Comparison of ENCODE assay signal across 18 cellular contexts in genomic region chr11:47460571-47461235, GRCh38. TPM values are rescaled to one million over a fixed set of nuclear protein-coding genes. Genes with fewer than 3 reads are reported as not detected.
DNase-seq lines count a peak whose midpoint lies in the region; ATAC-seq and TF ChIP-seq lines count a peak whose summit lies in the region.
"Had no signal": no experiment of that assay in that cellular context is flagged by ENCODE, and none has a peak within 500 bp of the region (broad histone marks: within the 10 kb centered on the region; RNA-seq: fewer than 3 reads in every experiment).

No MANE protein-coding gene starts in this region.

- POLR2A ChIA-PET in OCI-LY7 (lab: Charles Lee) (interaction anchor here (0.6 kb wide), 1 partner anchor 253 kb away, joined by 4 read pairs; no protein-coding TSS in a partner anchor), HEK293T (lab: Yijun Ruan, JAX) (no interaction called here)

- no peak overlapping the region for H3K4me3 ChIP-seq in OCI-LY7 (ENCODE audit: low read depth, low read length, poor library complexity, severe bottlenecking)
- H3K4me3 ChIP-seq: PC-9 had no signal

- TSS peak; percentile 36 for BruUV-seq in OCI-LY7 (replicated peaks; lab: Mats Ljungman, UMichigan)

- no peaks in the 10 kb centered on the region for H3K9me3 ChIP-seq in OCI-LY7 (ENCODE audit: low read length)
- H3K9me3 ChIP-seq: Caco-2 had no signal

- H3K36me3 ChIP-seq in OCI-LY7 (ENCODE audit: insufficient read depth, low read length): peaks cover 23% of the 10 kb centered on the region

- no peaks in the 10 kb centered on the region for H3K4me1 ChIP-seq in OCI-LY7 (ENCODE audit: insufficient read depth, low read length, poor library complexity, severe bottlenecking)
- H3K4me1 ChIP-seq: Caco-2 had no signal

- no peaks in the 10 kb centered on the region for H3K9me2 ChIP-seq in OCI-LY7 (ENCODE audit: insufficient read depth, low read length)

- CTCF ChIA-PET in OCI-LY7 (lab: Charles Lee; ENCODE audit: unreplicated experiment): interaction anchor here (0.6 kb wide), 1 partner anchor 242 kb away, joined by 3 read pairs; no protein-coding TSS in a partner anchor
- CTCF ChIA-PET in HEK293T (lab: Yijun Ruan, JAX): no interaction called here

- DNase-seq in activated naive CD4-positive, alpha-beta T cell treated with anti-CD3 and anti-CD28 coated beads, Interleukin-2, amount 50 U/mL, for 72 hours (ENCODE audit: low spot score in 2 of 2): no peak
- DNase-seq in activated naive CD4-positive, alpha-beta T cell (lab: John Stamatoyannopoulos, UW): no peak
- DNase-seq in OCI-LY7 (ENCODE audit: low spot score): no peak
- peak; percentile 21 for DNase-seq in dermis blood vessel endothelial cell
- DNase-seq in activated CD4-positive, CD25-positive, alpha-beta regulatory T cell treated with anti-CD3 and anti-CD28 coated beads, Interleukin-2, amount 50 U/mL, for 72 hours: no peak
- no peak for DNase-seq in HEK293T (ENCODE audit: extremely low spot score)
- DNase-seq in NAMALWA (ENCODE audit: low spot score): no peak
- DNase-seq: activated effector memory CD4-positive, alpha-beta T cell treated with anti-CD3 and anti-CD28 coated beads, Interleukin-2, amount 50 U/mL, for 16 hours; brain microvascular endothelial cell; Caco-2; H7; NCI-H526; PC-9; right cardiac atrium had no signal

- no peak overlapping the region for H3K27ac ChIP-seq in OCI-LY7 (ENCODE audit: low read depth, low read length, poor library complexity, severe bottlenecking)
- H3K27ac ChIP-seq: brain microvascular endothelial cell, PC-9 had no signal

- no peak for ATAC-seq in activated naive CD4-positive, alpha-beta T cell treated with anti-CD3 and anti-CD28 coated beads, Interleukin-2, amount 50 U/mL, for 72 hours
- ATAC-seq in HG03097 (IDR thresholded peaks at IDR 0.05; ENCODE audit: low FRiP score, unreplicated experiment): no peak
- ATAC-seq: HepG2, right cardiac atrium, SK-N-SH treated with all-trans-retinoic acid at 6 μM for 48 hours had no signal

- H4K20me1 ChIP-seq in OCI-LY7 (ENCODE audit: insufficient read depth, low read length): no peaks in the 10 kb centered on the region

- H3K9me3 Mint-ChIP-seq in activated naive CD4-positive, alpha-beta T cell treated with anti-CD3 and anti-CD28 coated beads, Interleukin-2, amount 50 U/mL, for 72 hours: no peaks in the 10 kb centered on the region
- H3K9me3 Mint-ChIP-seq: mesothelial cell of epicardium had no signal

- no peaks in the 10 kb centered on the region for H3K36me3 Mint-ChIP-seq in activated naive CD4-positive, alpha-beta T cell treated with anti-CD3 and anti-CD28 coated beads, Interleukin-2, amount 50 U/mL, for 72 hours
- H3K36me3 Mint-ChIP-seq: mesothelial cell of epicardium had no signal

- H2AFZ ChIP-seq in OCI-LY7 (ENCODE audit: low read length): no peak overlapping the region
- H2AFZ ChIP-seq: PC-9 had no signal

- no peaks in the 10 kb centered on the region for H3K79me2 ChIP-seq in OCI-LY7 (ENCODE audit: insufficient read depth, low read depth, low read length)

- no peak for TF ChIP-seq CTCF in OCI-LY7 (conservative IDR thresholded peaks at IDR 0.05; ENCODE audit: low read length)

- no peak overlapping the region for H3K4me2 ChIP-seq in OCI-LY7 (ENCODE audit: low read length)
- H3K4me2 ChIP-seq: PC-9 had no signal

- intact Hi-C loops in OCI-LY7 (cut with micrococcal nuclease; ENCODE audit: unreplicated experiment): no loop called here

- peak overlapping the region; percentile 29 to 57 for H3K27ac Mint-ChIP-seq in activated naive CD4-positive, alpha-beta T cell treated with anti-CD3 and anti-CD28 coated beads, Interleukin-2, amount 50 U/mL, for 72 hours
- H3K27ac Mint-ChIP-seq: mesothelial cell of epicardium had no signal

TF ChIP-seq in HEK293T, 16 proteins besides CTCF, POLR2A, EP300 and RAD21:
- TF ChIP-seq PKNOX1 (IDR thresholded peaks at IDR 0.05): no peak
- no peak for TF ChIP-seq FOXM1 (IDR thresholded peaks at IDR 0.05; ENCODE audit: borderline replicate concordance)

RNA-seq across cellular contexts. Expression of gene RAPSN, which starts 11.8 kb away (rescaled TPM):
- under 1 TPM in 1 of 2 donors, not detected in 1; 0.62 TPM for total RNA-seq in activated naive CD4-positive, alpha-beta T cell treated with anti-CD3 and anti-CD28 coated beads, Interleukin-2, amount 50 U/mL, for 72 hours
- total RNA-seq in OCI-LY7 (2014; rRNA removed; shearing (Covaris generic)): 0.26 TPM in 1 of 2 replicates, not detected in the other
- total RNA-seq in OCI-LY7 (2022) (not detected in 2 replicates), dermis blood vessel endothelial cell (0.17 and 0.19 TPM in 2 replicates)

RNA-seq across cellular contexts. Expression of gene PSMC3, which starts 34.5 kb away (rescaled TPM):
- 100 to 1,000 TPM; 126 to 134 TPM for total RNA-seq in activated naive CD4-positive, alpha-beta T cell treated with anti-CD3 and anti-CD28 coated beads, Interleukin-2, amount 50 U/mL, for 72 hours
- 122 and 135 TPM in 2 replicates for total RNA-seq in OCI-LY7 (2014; rRNA removed; shearing (Covaris generic))
- total RNA-seq in OCI-LY7 (2022) (127 and 144 TPM in 2 replicates), dermis blood vessel endothelial cell (147 and 248 TPM in 2 replicates)

RNA-seq across cellular contexts. Expression of gene SLC39A13, which starts 52.3 kb away (rescaled TPM):
- 10 to 100 TPM; 11.9 to 15.2 TPM for total RNA-seq in activated naive CD4-positive, alpha-beta T cell treated with anti-CD3 and anti-CD28 coated beads, Interleukin-2, amount 50 U/mL, for 72 hours
- total RNA-seq in OCI-LY7 (2014; rRNA removed; shearing (Covaris generic)): 31.6 and 31.8 TPM in 2 replicates
- total RNA-seq in OCI-LY7 (2022): 30.5 and 33.9 TPM in 2 replicates
- 72.8 and 78.0 TPM in 2 replicates for total RNA-seq in dermis blood vessel endothelial cell
